Comparison of ENCODE assay signal across 15 cellular contexts in genomic region chr6:18329781-18330180, GRCh38. TPM values are rescaled to one million over a fixed set of nuclear protein-coding genes. Genes with fewer than 3 reads are reported as not detected.
A peak's percentile ranks its signal among the peaks of the same experiment; 100 is the strongest.
DNase-seq lines count a peak whose midpoint lies in the region; ATAC-seq and TF ChIP-seq lines count a peak whose summit lies in the region.
"Had no signal": no experiment of that assay in that cellular context is flagged by ENCODE, and none has a peak within 500 bp of the region (broad histone marks: within the 10 kb centered on the region; RNA-seq: fewer than 3 reads in every experiment).

No MANE protein-coding gene starts in this region.

- no peaks in the 10 kb centered on the region for H3K79me1 ChIP-seq in neuronal stem cell (ENCODE audit: low read depth, low read length)

- no peak overlapping the region for H4K91ac ChIP-seq in neuronal stem cell (ENCODE audit: low read depth, low read length, poor library complexity)

- H3K4me1 ChIP-seq in neuronal stem cell (ENCODE audit: control insufficient read depth in 2 of 2, insufficient read depth in 1 of 2, low read depth in 1 of 2, low read length in 2 of 2) (no peaks in the 10 kb centered on the region), tibial artery (peaks cover 0 to 20% (median 6%) of the 10 kb centered on the region in 4 donors)

- no peak overlapping the region for H3K18ac ChIP-seq in neuronal stem cell (ENCODE audit: low read length)

- H3K27ac ChIP-seq in angular gyrus (ENCODE audit: low read depth, low read length) (peak overlapping the region; percentile 40), neuronal stem cell (replicated peaks; ENCODE audit: low read length) (no peak overlapping the region), tibial artery (peak overlapping the region; percentile 17 to 27)

- no peak for TF ChIP-seq CTCF in tibial artery (IDR thresholded peaks at IDR 0.05)

- H3K36me3 ChIP-seq in neuronal stem cell (replicated peaks in 1 of 2; ENCODE audit: control insufficient read depth in 2 of 2, insufficient read depth in 2 of 2, low read length in 2 of 2) = no peaks in the 10 kb centered on the region
- no peaks in the 10 kb centered on the region for H3K36me3 ChIP-seq in tibial artery

- H3K14ac ChIP-seq in neuronal stem cell (ENCODE audit: low read length) = no peak overlapping the region

- no peak overlapping the region for H2BK5ac ChIP-seq in neuronal stem cell (ENCODE audit: low read length)

- H2AFZ ChIP-seq in neuronal stem cell (ENCODE audit: low read length) = peak overlapping the region; percentile 8

- DNase-seq in NOMO-1 (lab: John Stamatoyannopoulos, UW; ENCODE audit: unreplicated experiment in 2 of 2) (peak; percentile 22 to 50), neuronal stem cell (ENCODE audit: low spot score) (no peak), tibial artery (no peak), ACHN (no peak), DMS79 (lab: John Stamatoyannopoulos, UW) (no peak), NCI-H2029 (lab: John Stamatoyannopoulos, UW) (no peak)
- DNase-seq: activated CD4-positive, alpha-beta T cell treated with anti-CD3 and anti-CD28 coated beads, Interleukin-2, amount 50 U/mL, for 48 hours; activated naive CD4-positive, alpha-beta T cell; mammary epithelial cell; NCI-H2107; NCI-H510A; T-helper 17 cell had no signal

- no peak overlapping the region for H2AK5ac ChIP-seq in neuronal stem cell (ENCODE audit: low read depth, low read length)

- H3K23ac ChIP-seq in neuronal stem cell (ENCODE audit: low read depth, low read length, poor library complexity) = no peak overlapping the region

- no CpG with 5 or more reads among the region's 3 CpGs for WGBS in neuronal stem cell (ENCODE audit: extremely low coverage in 2 of 2, insufficient read length in 2 of 2, insufficient replicate concordance in 1 of 2), 2 donors

- no peak overlapping the region for H3K4me2 ChIP-seq in neuronal stem cell (ENCODE audit: insufficient read depth, low read length, poor library complexity, severe bottlenecking)

- H3K9me3 ChIP-seq in neuronal stem cell (replicated peaks in 1 of 2; ENCODE audit: control insufficient read depth in 2 of 2, insufficient read depth in 1 of 2, low read depth in 1 of 2, low read length in 2 of 2) = no peaks in the 10 kb centered on the region
- H3K9me3 ChIP-seq in tibial artery = no peaks in the 10 kb centered on the region

- no peak overlapping the region for H2BK12ac ChIP-seq in neuronal stem cell (ENCODE audit: low read length)

- no peak overlapping the region for H3K9ac ChIP-seq in neuronal stem cell (ENCODE audit: low read depth, low read length, poor library complexity)

- no peak overlapping the region for H3K4ac ChIP-seq in neuronal stem cell (ENCODE audit: low read length)

- H2BK15ac ChIP-seq in neuronal stem cell (ENCODE audit: low read length) = no peak overlapping the region

- no peak overlapping the region for H4K8ac ChIP-seq in neuronal stem cell (ENCODE audit: low read depth, low read length)

- no peak overlapping the region for H3K4me3 ChIP-seq in neuronal stem cell (ENCODE audit: low read length in 2 of 2)
- no peak overlapping the region for H3K4me3 ChIP-seq in tibial artery

- intact Hi-C loops in tibial artery (cut with DNase I; ENCODE audit: low total_unique reads) = no loop called here

- no peak overlapping the region for H2BK120ac ChIP-seq in neuronal stem cell (ENCODE audit: low read depth, low read length)

- H3K27me3 ChIP-seq in neuronal stem cell (ENCODE audit: control insufficient read depth in 3 of 3, insufficient read depth in 3 of 3, low read depth in 1 of 3, low read length in 3 of 3) = no peaks in the 10 kb centered on the region
- H3K27me3 ChIP-seq in tibial artery = no peaks in the 10 kb centered on the region

- no peak for ATAC-seq in HG02763 (IDR thresholded peaks at IDR 0.05; ENCODE audit: unreplicated experiment)
- ATAC-seq: natural killer cell treated with Interleukin-12 subunit alpha and Interleukin-12 subunit beta and Interleukin-15 and Interleukin-18, amount 100 ng/mL, for 72 hours; T-helper 17 cell had no signal

- in situ Hi-C loops in ACHN (cut with HindIII; ENCODE audit: low pct_ligation_motif_present, low pct_unique_long_range_greater_than_20kb, low sequenced_read_pairs) = no loop called here

RNA-seq across cellular contexts. Expression of gene RNF144B, which starts 57.4 kb away (rescaled TPM):
- 0.10 TPM for polyA plus RNA-seq in neuronal stem cell (2013, experiment 1 of 2)
- 0.11 TPM for polyA plus RNA-seq in neuronal stem cell (2013, experiment 2 of 2)

Comparison
In these comparisons a context has a peak if more than half of its experiments do, and no peak if none do; other contexts are left out.
1. DNase-seq: peak in NOMO-1 (2 of 2); none in neuronal stem cell (single experiment), tibial artery (0 of 2), ACHN (single experiment), DMS79 (single experiment) and NCI-H2029 (single experiment).